Comparison of ENCODE assay signal across 8 cellular contexts in the genomic region with DNA sequence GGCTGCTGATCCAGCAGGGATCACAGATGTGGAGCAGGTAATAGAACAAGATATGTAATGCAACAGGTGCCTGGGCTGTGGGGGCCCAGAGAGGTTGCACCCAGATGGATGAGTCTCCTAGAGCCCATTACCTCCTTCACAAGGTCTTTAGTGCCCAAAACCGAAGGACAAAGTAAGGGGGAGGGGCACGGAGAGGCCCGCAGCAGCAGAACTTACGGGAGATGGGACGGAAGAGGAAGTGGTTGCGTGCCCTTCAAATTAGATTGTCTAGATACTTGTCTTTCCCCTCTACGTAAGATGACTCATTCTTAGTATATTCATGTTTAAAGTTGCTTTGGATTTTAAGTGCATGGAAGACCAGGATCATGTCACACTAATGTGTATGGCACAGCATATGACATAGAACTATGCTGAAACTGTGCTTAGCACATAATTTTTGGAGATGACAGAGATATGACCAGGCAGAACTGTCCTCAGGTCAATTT. TPM values are rescaled to one million over a fixed set of nuclear protein-coding genes. Genes with fewer than 3 reads are reported as not detected.
DNase-seq lines count a peak whose midpoint lies in the region; ATAC-seq and TF ChIP-seq lines count a peak whose summit lies in the region.

No MANE protein-coding gene starts in this region.

- ATAC-seq in GM19035 (IDR thresholded peaks at IDR 0.05; ENCODE audit: unreplicated experiment) (peak; percentile 63), HG03135 (IDR thresholded peaks at IDR 0.05; ENCODE audit: unreplicated experiment) (peak; percentile 50), naive B cell (ENCODE audit: low read depth in 2 of 2) (peak; percentile 51)

- peaks cover 28% of the 10 kb centered on the region for H3K4me1 Mint-ChIP-seq in activated naive CD8-positive, alpha-beta T cell treated with anti-CD3 and anti-CD28 coated beads for 36 hours
- H3K4me1 Mint-ChIP-seq in naive B cell, result peaks cover 17 to 27% (median 26%) of the 10 kb centered on the region in 3 donors

- H3K36me3 Mint-ChIP-seq in activated naive CD8-positive, alpha-beta T cell treated with anti-CD3 and anti-CD28 coated beads for 36 hours, result no peaks in the 10 kb centered on the region
- no peaks in the 10 kb centered on the region for H3K36me3 Mint-ChIP-seq in naive B cell

- no peak for TF ChIP-seq CTCF in lower leg skin (IDR thresholded peaks at IDR 0.05)

- H3K27me3 Mint-ChIP-seq in activated naive CD8-positive, alpha-beta T cell treated with anti-CD3 and anti-CD28 coated beads for 36 hours, result no peaks in the 10 kb centered on the region
- H3K27me3 Mint-ChIP-seq in naive B cell, result no peaks in the 10 kb centered on the region

- 31 to 44% methylated on average over 7 of the region's 7 CpGs for WGBS in lower leg skin, 2 donors

- H3K27ac Mint-ChIP-seq in activated naive CD8-positive, alpha-beta T cell treated with anti-CD3 and anti-CD28 coated beads for 36 hours, result peak overlapping the region; percentile 100
- peak overlapping the region; percentile 11 to 93 (median 54) for H3K27ac Mint-ChIP-seq in naive B cell

- peak overlapping the region; percentile 82 for H3K4me3 Mint-ChIP-seq in activated naive CD8-positive, alpha-beta T cell treated with anti-CD3 and anti-CD28 coated beads for 36 hours
- H3K4me3 Mint-ChIP-seq in naive B cell, result peak overlapping the region; percentile 5 to 91 (median 66)

- TF ChIP-seq POLR2A in lower leg skin (IDR thresholded peaks at IDR 0.05), result no peak

- H3K4me3 ChIP-seq in lower leg skin (ENCODE audit: low read depth, poor library complexity, severe bottlenecking), result no peak overlapping the region

- intact Hi-C loops in lower leg skin (cut with DNase I; ENCODE audit: low total_unique reads), result loop anchor here (10.0 kb wide), 1 partner anchor 148 kb away; no protein-coding TSS in a partner anchor

- H3K9me3 Mint-ChIP-seq in activated naive CD8-positive, alpha-beta T cell treated with anti-CD3 and anti-CD28 coated beads for 36 hours, result no peaks in the 10 kb centered on the region
- no peaks in the 10 kb centered on the region for H3K9me3 Mint-ChIP-seq in naive B cell

- DNase-seq in SW480 (ENCODE audit: low spot score), result peak; percentile 73
- peak; percentile 66 for DNase-seq in activated naive CD8-positive, alpha-beta T cell treated with anti-CD3 and anti-CD28 coated beads for 36 hours
- DNase-seq in naive B cell, result peak; percentile 21
- no peak for DNase-seq in lower leg skin (ENCODE audit: low spot score in 2 of 2)
- no peak for DNase-seq in NCI-H2227 (lab: John Stamatoyannopoulos, UW; ENCODE audit: unreplicated experiment)
- no peak for DNase-seq in cortex of kidney (lab: John Stamatoyannopoulos, UW)

RNA-seq across cellular contexts. Expression of gene MRPS31, which starts 5.7 kb away (rescaled TPM):
- 10 to 100 TPM; 40.9 to 43.8 TPM for total RNA-seq in activated naive CD8-positive, alpha-beta T cell treated with anti-CD3 and anti-CD28 coated beads for 36 hours
- 10 to 100 TPM; 23.2 to 53.0 (median 46.9) TPM for polyA plus RNA-seq in naive B cell (ENCODE audit: low read depth in 6 of 6)
- 10 to 100 TPM; 11.0 to 22.5 (median 16.0) TPM for total RNA-seq in lower leg skin

RNA-seq across cellular contexts. Expression of gene SLC25A15, which starts 12.7 kb away (rescaled TPM):
- total RNA-seq in activated naive CD8-positive, alpha-beta T cell treated with anti-CD3 and anti-CD28 coated beads for 36 hours, result 10 to 100 TPM; 27.7 to 28.4 TPM
- polyA plus RNA-seq in naive B cell (ENCODE audit: low read depth in 6 of 6), result 1 to 10 TPM; 1.1 to 9.4 (median 2.8) TPM
- 1 to 10 TPM; 3.7 to 9.1 (median 6.8) TPM for total RNA-seq in lower leg skin

Comparison
In these comparisons a context has a peak if more than half of its experiments do, and no peak if none do; other contexts are left out.
1. DNase-seq: peak in SW480 (single experiment), activated naive CD8-positive, alpha-beta T cell treated with anti-CD3 and anti-CD28 coated beads for 36 hours (single experiment) and naive B cell (single experiment); none in lower leg skin (0 of 2), NCI-H2227 (single experiment) and cortex of kidney (single experiment).
2. Peak in every context shown above with its lines, with median percentiles within 50 percentile points of each other: ATAC-seq.